ENCODE assay signal across 24 cellular contexts in genomic region chr10:131975796-131976195, GRCh38. TPM values are rescaled to one million over a fixed set of nuclear protein-coding genes. Genes with fewer than 3 reads are reported as not detected.
DNase-seq lines count a peak whose midpoint lies in the region; ATAC-seq and TF ChIP-seq lines count a peak whose summit lies in the region.
"Had no signal": no experiment of that assay in that cellular context is flagged by ENCODE, and none has a peak within 500 bp of the region (broad histone marks: within the 10 kb centered on the region; RNA-seq: fewer than 3 reads in every experiment).

No MANE protein-coding gene starts in this region.

- no peaks in the 10 kb centered on the region for H3K27me3 Mint-ChIP-seq in activated CD4-positive, alpha-beta T cell treated with anti-CD3 and anti-CD28 coated beads, Interleukin-2, amount 10 ng/mL, durations not matched to agents 7 days and 5 days
- 0 out of 2 replicates have a peak, but pooled peaks cover under 1% of the 10 kb centered on the region for H3K27me3 Mint-ChIP-seq in WTC11 (ENCODE audit: low read depth)
- H3K27me3 Mint-ChIP-seq in immature natural killer cell (ENCODE audit: low read depth in 3 of 3) = peaks cover 0 to 7% (median 6%) of the 10 kb centered on the region in 3 donors
- H3K27me3 Mint-ChIP-seq: B cell had no signal

- H3K79me2 ChIP-seq in neural cell (replicated peaks; ENCODE audit: insufficient read depth, low read length) = peaks cover 42% of the 10 kb centered on the region

- peaks cover 16 to 60% (median 23%) of the 10 kb centered on the region in 11 experiments for H3K36me3 ChIP-seq in BLaER1 treated with 17β-estradiol and CSF1 and Interleukin-3, amounts not matched to agents 10 nM and 100 nM
- H3K36me3 ChIP-seq in neural cell (ENCODE audit: insufficient read depth, low read length) = peaks cover 4% of the 10 kb centered on the region
- H3K36me3 ChIP-seq: transverse colon had no signal

- no peaks in the 10 kb centered on the region; a peak in 1 of 22 replicates for H3K9me3 ChIP-seq in BLaER1 treated with 17β-estradiol and CSF1 and Interleukin-3, amounts not matched to agents 10 nM and 100 nM (replicated peaks in 1 of 11)
- no peaks in the 10 kb centered on the region for H3K9me3 ChIP-seq in neural cell (ENCODE audit: low read length)
- H3K9me3 ChIP-seq: A549, body of pancreas, esophagus squamous epithelium, gastrocnemius medialis, transverse colon had no signal

- H3K9me2 ChIP-seq in neural cell (ENCODE audit: insufficient read depth, low read length) = no peaks in the 10 kb centered on the region

- H3K9ac ChIP-seq in BLaER1 treated with 17β-estradiol and CSF1 and Interleukin-3, amounts not matched to agents 10 nM and 100 nM = peak overlapping the region in 6 of 11 experiments; percentile 4 to 49 (median 31); a peak in 7 of 22 replicates
- H3K9ac ChIP-seq in neural cell (ENCODE audit: low read length) = no peak overlapping the region
- H3K9ac ChIP-seq: GM23248, KMS-11 had no signal

- H4K20me1 ChIP-seq in BLaER1 treated with 17β-estradiol and CSF1 and Interleukin-3, amounts not matched to agents 10 nM and 100 nM = peaks cover 89 to 100% (median 100%) of the 10 kb centered on the region in 11 experiments
- H4K20me1 ChIP-seq in neural cell (ENCODE audit: insufficient read depth) = peaks cover 5% of the 10 kb centered on the region

- peak overlapping the region in 1 of 10 experiments; percentile 9; a peak in 1 of 20 replicates for H3K4me3 ChIP-seq in BLaER1 treated with 17β-estradiol and CSF1 and Interleukin-3, amounts not matched to agents 10 nM and 100 nM
- peak overlapping the region; percentile 48 for H3K4me3 ChIP-seq in neural cell (ENCODE audit: low read length)
- H3K4me3 ChIP-seq: A549, body of pancreas, esophagus squamous epithelium, gastrocnemius medialis, GM23248, lung, transverse colon had no signal

- H3K27ac ChIP-seq in BLaER1 treated with 17β-estradiol and CSF1 and Interleukin-3, amounts not matched to agents 10 nM and 100 nM = peak overlapping the region in 2 of 11 experiments; percentile 12 to 29; a peak in 3 of 22 replicates
- H3K27ac ChIP-seq in neural cell (ENCODE audit: low read length) = no peak overlapping the region
- H3K27ac ChIP-seq: A549, esophagus squamous epithelium, GM23248, KMS-11, transverse colon had no signal

- H3F3A ChIP-seq in neural cell (ENCODE audit: insufficient read depth, low read length, poor library complexity, severe bottlenecking) = no peaks in the 10 kb centered on the region

- H3K4me1 ChIP-seq in BLaER1 treated with 17β-estradiol and CSF1 and Interleukin-3, amounts not matched to agents 10 nM and 100 nM = peaks cover 93 to 100% (median 97%) of the 10 kb centered on the region in 10 experiments

- H2AFZ ChIP-seq in neural cell (ENCODE audit: low read depth, low read length) = no peak overlapping the region
- H2AFZ ChIP-seq: GM23248 had no signal

- peak overlapping the region; percentile 52 for H3K27ac Mint-ChIP-seq in activated CD4-positive, alpha-beta T cell treated with anti-CD3 and anti-CD28 coated beads, Interleukin-2, amount 10 ng/mL, durations not matched to agents 7 days and 5 days
- 0 out of 2 replicates have a peak overlapping the region, but pooled peaks have one; percentile 36 for H3K27ac Mint-ChIP-seq in WTC11
- no peak overlapping the region for H3K27ac Mint-ChIP-seq in immature natural killer cell
- H3K27ac Mint-ChIP-seq: B cell had no signal

- H3K36me3 Mint-ChIP-seq in activated CD4-positive, alpha-beta T cell treated with anti-CD3 and anti-CD28 coated beads, Interleukin-2, amount 10 ng/mL, durations not matched to agents 7 days and 5 days (ENCODE audit: low read depth) = peaks cover 49% of the 10 kb centered on the region
- H3K36me3 Mint-ChIP-seq in WTC11 (peaks cover 58% of the 10 kb centered on the region), immature natural killer cell (peaks cover 0 to 5% (median under 1%) of the 10 kb centered on the region in 3 donors)

- DNase-seq in activated CD4-positive, alpha-beta T cell treated with anti-CD3 and anti-CD28 coated beads, Interleukin-2, amount 10 ng/mL, durations not matched to agents 7 days and 5 days = no peak
- DNase-seq in activated CD4-positive, alpha-beta T cell treated with anti-CD3 and anti-CD28 coated beads, Interleukin-2, amount 50 U/mL, for 1 hour = no peak
- DNase-seq in WTC11 (ENCODE audit: low spot score) (no peak), immature natural killer cell (no peak), T-helper 9 cell (no peak)
- DNase-seq in stimulated activated CD4-positive, alpha-beta T cell treated with anti-CD3 and anti-CD28 coated beads, Interleukin-12 subunit alpha, Interleukin-12 subunit beta, amount 100 ng/mL, for 4 hours = no peak
- DNase-seq: activated CD4-positive, alpha-beta T cell treated with anti-CD3 and anti-CD28 coated beads, Interleukin-2, amount 50 U/mL, for 48 hours; effector CD8-positive, alpha-beta T cell; EL; esophagus squamous epithelium; gastrocnemius medialis; GM23248; NCI-H1694 treated with DMSO at 0.1 percent for 48 hours; nucleus accumbens; Right ventricle myocardium superior; stimulated activated CD4-positive, alpha-beta T cell treated with anti-CD3 and anti-CD28 coated beads, Interleukin-4, amount 100 ng/mL, for 4 hours; transverse colon had no signal

- H3K9me3 Mint-ChIP-seq in activated CD4-positive, alpha-beta T cell treated with anti-CD3 and anti-CD28 coated beads, Interleukin-2, amount 10 ng/mL, durations not matched to agents 7 days and 5 days = no peaks in the 10 kb centered on the region
- no peaks in the 10 kb centered on the region for H3K9me3 Mint-ChIP-seq in WTC11
- H3K9me3 Mint-ChIP-seq in immature natural killer cell = no peaks in the 10 kb centered on the region

- no peak overlapping the region for H3K4me3 Mint-ChIP-seq in activated CD4-positive, alpha-beta T cell treated with anti-CD3 and anti-CD28 coated beads, Interleukin-2, amount 10 ng/mL, durations not matched to agents 7 days and 5 days
- H3K4me3 Mint-ChIP-seq in WTC11 = no peak overlapping the region
- no peak overlapping the region for H3K4me3 Mint-ChIP-seq in immature natural killer cell
- H3K4me3 Mint-ChIP-seq: B cell had no signal

- H3K4me1 Mint-ChIP-seq in activated CD4-positive, alpha-beta T cell treated with anti-CD3 and anti-CD28 coated beads, Interleukin-2, amount 10 ng/mL, durations not matched to agents 7 days and 5 days = peaks cover 91% of the 10 kb centered on the region
- H3K4me1 Mint-ChIP-seq in WTC11 = peaks cover 62% of the 10 kb centered on the region
- H3K4me1 Mint-ChIP-seq in immature natural killer cell = peaks cover 50 to 55% of the 10 kb centered on the region in 2 donors

- peak overlapping the region; percentile 72 to 99 (median 97) for H3K4me2 ChIP-seq in BLaER1 treated with 17β-estradiol and CSF1 and Interleukin-3, amounts not matched to agents 10 nM and 100 nM
- no peak overlapping the region for H3K4me2 ChIP-seq in neural cell (ENCODE audit: low read length)
- H3K4me2 ChIP-seq: A549, KMS-11 had no signal

- POLR2A ChIA-PET in activated CD4-positive, alpha-beta T cell treated with anti-CD3 and anti-CD28 coated beads, Interleukin-2, amount 10 ng/mL, durations not matched to agents 7 days and 5 days (lab: Charles Lee) = no interaction called here
- POLR2A ChIA-PET in WTC11 (lab: Charles Lee) = no interaction called here

- ATAC-seq in WTC11 = no peak
- ATAC-seq: A549, body of pancreas, gastrocnemius medialis had no signal

- no peak for TF ChIP-seq RAD21 in neural cell (conservative IDR thresholded peaks at IDR 0.05)

- CTCF ChIA-PET in activated CD4-positive, alpha-beta T cell treated with anti-CD3 and anti-CD28 coated beads, Interleukin-2, amount 10 ng/mL, durations not matched to agents 7 days and 5 days (lab: Charles Lee) = interaction anchor here (0.5 to 1.7 kb wide), 4 partner anchors 11 to 71 kb away, joined by 3 to 4 read pairs (median 4); no protein-coding TSS in a partner anchor
- CTCF ChIA-PET in WTC11 (lab: Charles Lee) = interaction anchor here (1.9 kb wide), 1 partner anchor 47 kb away, joined by 8 read pairs; no protein-coding TSS in a partner anchor

- H3K27me3 ChIP-seq in BLaER1 treated with 17β-estradiol and CSF1 and Interleukin-3, amounts not matched to agents 10 nM and 100 nM = no peaks in the 10 kb centered on the region
- no peaks in the 10 kb centered on the region for H3K27me3 ChIP-seq in neural cell (ENCODE audit: insufficient read depth, low read depth, low read length)
- H3K27me3 ChIP-seq: body of pancreas, gastrocnemius medialis had no signal

- TF ChIP-seq CTCF in WTC11 (IDR thresholded peaks at IDR 0.05) (no peak), neural cell (IDR thresholded peaks at IDR 0.05; ENCODE audit: poor library complexity, severe bottlenecking) (no peak)

- no peak for TF ChIP-seq EP300 in neural cell (conservative IDR thresholded peaks at IDR 0.05; ENCODE audit: poor library complexity, severe bottlenecking)

TF ChIP-seq in WTC11, 78 proteins besides CTCF, POLR2A, EP300 and RAD21 (continues in another document):
- TF ChIP-seq EMX1 (CRISPR knock-in tag; IDR thresholded peaks at IDR 0.05) (no peak), ZNF232 (CRISPR knock-in tag; IDR thresholded peaks at IDR 0.05) (no peak), SMAD3 (CRISPR knock-in tag; IDR thresholded peaks at IDR 0.05; ENCODE audit: borderline replicate concordance) (no peak)

TF ChIP-seq in neural cell, 6 proteins besides CTCF, POLR2A, EP300 and RAD21 (continues in another document):
- TF ChIP-seq POLR2AphosphoS5 (IDR thresholded peaks at IDR 0.05) = no peak

RNA-seq across cellular contexts. Expression of gene BNIP3, which starts 5.9 kb away (rescaled TPM):
- 10 to 100 TPM; 59.0 to 62.2 TPM for total RNA-seq in activated CD4-positive, alpha-beta T cell treated with anti-CD3 and anti-CD28 coated beads, Interleukin-2, amount 10 ng/mL, durations not matched to agents 7 days and 5 days
- 113 to 203 TPM (median 189 TPM) in 3 replicates for total RNA-seq in WTC11 (2021)
- polyA plus RNA-seq in neural cell = 77.1 and 95.9 TPM in 2 replicates
- polyA minus RNA-seq in neural cell = 32.4 and 35.1 TPM in 2 replicates
- 10 to 100 TPM in 1 of 3 donors, 1 to 10 TPM in 2; 8.7 to 17.8 (median 9.0) TPM for polyA plus RNA-seq in immature natural killer cell

Comparison
In these comparisons a context has a peak if more than half of its experiments do, and no peak if none do; other contexts are left out.
1. H3K27ac Mint-ChIP-seq: peak in activated CD4-positive, alpha-beta T cell treated with anti-CD3 and anti-CD28 coated beads, Interleukin-2, amount 10 ng/mL, durations not matched to agents 7 days and 5 days (single experiment) and WTC11 (single experiment); none in immature natural killer cell (0 of 6).